In the genomic region with DNA sequence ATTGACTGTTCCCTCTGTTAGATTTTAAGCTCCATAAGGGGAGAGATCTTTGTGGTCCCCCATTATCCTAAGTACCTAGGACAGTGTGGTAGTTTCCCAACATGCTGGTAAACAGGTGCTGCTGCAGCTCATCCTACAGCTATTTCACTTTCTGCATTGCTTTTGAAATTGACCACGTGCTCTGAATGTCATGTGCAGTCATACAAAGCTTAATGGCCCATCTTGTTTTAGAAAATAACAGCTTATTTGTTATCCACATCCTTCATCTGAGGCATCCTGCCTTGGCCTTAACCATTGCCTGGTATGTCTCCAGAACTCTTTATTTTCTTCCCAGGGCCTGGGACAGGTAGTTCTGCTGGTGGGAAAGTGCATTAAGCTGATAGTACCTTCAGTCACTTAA, we compare ENCODE assay signal across 1 cellular context.
TF ChIP-seq lines count a peak whose summit lies in the region.

No MANE protein-coding gene starts in this region.

TF ChIP-seq in GM12878, 131 proteins besides CTCF, POLR2A, EP300 and RAD21 (continued from another document):
- TF ChIP-seq ZNF687 (IDR thresholded peaks at IDR 0.05) = no peak
- TF ChIP-seq HCFC1 (IDR thresholded peaks at IDR 0.05; ENCODE audit: low read length) = no peak
- no peak for TF ChIP-seq NBN (IDR thresholded peaks at IDR 0.05)
- no peak for TF ChIP-seq EGR1 (IDR thresholded peaks at IDR 0.05; ENCODE audit: borderline replicate concordance in 1 of 2, low read depth in 2 of 2, low read length in 2 of 2)
- no peak for TF ChIP-seq RB1 (IDR thresholded peaks at IDR 0.05; ENCODE audit: borderline replicate concordance)
- no peak for TF ChIP-seq PML (IDR thresholded peaks at IDR 0.05; ENCODE audit: low read length)
- TF ChIP-seq SMAD5 (IDR thresholded peaks at IDR 0.05; ENCODE audit: low read depth) = no peak
- TF ChIP-seq NFXL1 (IDR thresholded peaks at IDR 0.05; ENCODE audit: borderline replicate concordance) = no peak
